Comparison of ENCODE assay signal across 2 cellular contexts in genomic region chr7:140607441-140607989, GRCh38.
TF ChIP-seq lines count a peak whose summit lies in the region.

No MANE protein-coding gene starts in this region.

TF ChIP-seq in liver, 16 proteins besides CTCF, POLR2A, EP300 and RAD21:
- no peak for TF ChIP-seq REST (IDR thresholded peaks at IDR 0.05)
- peak; percentile 34 for TF ChIP-seq SP1 (IDR thresholded peaks at IDR 0.05)

TF ChIP-seq in HepG2, 621 proteins besides CTCF, POLR2A, EP300 and RAD21 (continued from another document):
- TF ChIP-seq ZNF816 (CRISPR knock-in tag; IDR thresholded peaks at IDR 0.05; ENCODE audit: borderline replicate concordance), result no peak
- TF ChIP-seq, protein P1, sequence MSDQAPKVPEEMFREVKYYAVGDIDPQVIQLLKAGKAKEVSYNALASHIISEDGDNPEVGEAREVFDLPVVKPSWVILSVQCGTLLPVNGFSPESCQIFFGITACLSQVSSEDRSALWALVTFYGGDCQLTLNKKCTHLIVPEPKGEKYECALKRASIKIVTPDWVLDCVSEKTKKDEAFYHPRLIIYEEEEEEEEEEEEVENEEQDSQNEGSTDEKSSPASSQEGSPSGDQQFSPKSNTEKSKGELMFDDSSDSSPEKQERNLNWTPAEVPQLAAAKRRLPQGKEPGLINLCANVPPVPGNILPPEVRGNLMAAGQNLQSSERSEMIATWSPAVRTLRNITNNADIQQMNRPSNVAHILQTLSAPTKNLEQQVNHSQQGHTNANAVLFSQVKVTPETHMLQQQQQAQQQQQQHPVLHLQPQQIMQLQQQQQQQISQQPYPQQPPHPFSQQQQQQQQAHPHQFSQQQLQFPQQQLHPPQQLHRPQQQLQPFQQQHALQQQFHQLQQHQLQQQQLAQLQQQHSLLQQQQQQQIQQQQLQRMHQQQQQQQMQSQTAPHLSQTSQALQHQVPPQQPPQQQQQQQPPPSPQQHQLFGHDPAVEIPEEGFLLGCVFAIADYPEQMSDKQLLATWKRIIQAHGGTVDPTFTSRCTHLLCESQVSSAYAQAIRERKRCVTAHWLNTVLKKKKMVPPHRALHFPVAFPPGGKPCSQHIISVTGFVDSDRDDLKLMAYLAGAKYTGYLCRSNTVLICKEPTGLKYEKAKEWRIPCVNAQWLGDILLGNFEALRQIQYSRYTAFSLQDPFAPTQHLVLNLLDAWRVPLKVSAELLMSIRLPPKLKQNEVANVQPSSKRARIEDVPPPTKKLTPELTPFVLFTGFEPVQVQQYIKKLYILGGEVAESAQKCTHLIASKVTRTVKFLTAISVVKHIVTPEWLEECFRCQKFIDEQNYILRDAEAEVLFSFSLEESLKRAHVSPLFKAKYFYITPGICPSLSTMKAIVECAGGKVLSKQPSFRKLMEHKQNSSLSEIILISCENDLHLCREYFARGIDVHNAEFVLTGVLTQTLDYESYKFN (CRISPR knock-in tag; conservative IDR thresholded peaks at IDR 0.05), result no peak
- TF ChIP-seq, protein P2, sequence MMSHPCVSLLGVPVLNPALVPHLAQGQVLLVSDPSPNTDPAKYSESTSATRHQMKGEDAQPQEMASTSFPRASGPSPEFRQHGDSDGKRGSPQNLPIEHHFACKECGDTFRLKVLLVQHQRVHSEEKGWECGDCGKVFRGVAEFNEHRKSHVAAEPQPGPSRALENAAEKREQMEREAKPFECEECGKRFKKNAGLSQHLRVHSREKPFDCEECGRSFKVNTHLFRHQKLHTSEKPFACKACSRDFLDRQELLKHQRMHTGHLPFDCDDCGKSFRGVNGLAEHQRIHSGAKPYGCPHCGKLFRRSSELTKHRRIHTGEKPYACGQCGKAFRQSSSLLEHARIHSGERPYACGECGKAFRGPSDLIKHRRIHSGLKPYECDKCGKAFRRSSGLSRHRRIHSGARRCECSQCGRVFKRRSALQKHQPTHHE (CRISPR knock-in tag; IDR thresholded peaks at IDR 0.05; ENCODE audit: borderline replicate concordance), result no peak
- no peak for TF ChIP-seq FOXK2 (IDR thresholded peaks at IDR 0.05)
- no peak for TF ChIP-seq EEA1 (CRISPR knock-in tag; IDR thresholded peaks at IDR 0.05; ENCODE audit: borderline replicate concordance)
- TF ChIP-seq CBX1 (IDR thresholded peaks at IDR 0.05; ENCODE audit: low read depth), result no peak
- no peak for TF ChIP-seq FOSL1 (CRISPR knock-in tag; IDR thresholded peaks at IDR 0.05; ENCODE audit: borderline replicate concordance)
